Comparison of ENCODE assay signal across 27 cellular contexts in genomic region chr5:90506221-90506620, GRCh38.
"Had no signal": no experiment of that assay in that cellular context is flagged by ENCODE, and none has a peak within 500 bp of the region (broad histone marks: within the 10 kb centered on the region; RNA-seq: fewer than 3 reads in every experiment).

No MANE protein-coding gene starts in this region.

- FAIRE-seq: endometrium, keratinocyte, urothelium cell line had no signal

- H3K27ac ChIP-seq: esophagus squamous epithelium, heart right ventricle, ovary, psoas muscle, skin epidermis, thoracic aorta, tibial nerve, upper lobe of left lung had no signal

- ATAC-seq: effector memory CD8-positive, alpha-beta T cell; heart right ventricle; left lobe of liver; natural killer cell; psoas muscle; right cardiac atrium; stimulated activated naive B cell treated with anti-CD40 and anti-IgM and Interleukin-4, amounts not matched to agents 10 μg/mL and 1 μg/mL and 100 μg/mL, for 72 hours had no signal

- H3K9me3 ChIP-seq: esophagus squamous epithelium, heart right ventricle, ovary, psoas muscle, thoracic aorta, tibial nerve, upper lobe of left lung had no signal

- H3K4me3 ChIP-seq: esophagus squamous epithelium, heart right ventricle, lung, ovary, psoas muscle, skin epidermis, thoracic aorta, tibial nerve, upper lobe of left lung had no signal

- H3K4me1 ChIP-seq: esophagus squamous epithelium, heart right ventricle, psoas muscle, tibial nerve, upper lobe of left lung had no signal

- DNase-seq: cortex of kidney; effector memory CD8-positive, alpha-beta T cell; erythroblast; esophagus squamous epithelium; foreskin melanocyte; glutamatergic neuron; heart right ventricle; hypothalamus; immature natural killer cell; natural killer cell; occipital lobe; ovary; posterior cingulate gyrus; psoas muscle; right cardiac atrium; stimulated activated CD4-positive, alpha-beta T cell treated with anti-CD3 and anti-CD28 coated beads, Interleukin-15, amount 100 ng/mL, for 24 hours; stimulated activated CD4-positive, alpha-beta T cell treated with anti-CD3 and anti-CD28 coated beads, Interleukin-2, amount 100 ng/mL, for 48 hours; stimulated activated naive B cell treated with anti-CD40 and anti-IgM and Interleukin-4, amounts not matched to agents 10 μg/mL and 1 μg/mL and 100 μg/mL, for 72 hours; upper lobe of left lung had no signal
